Comparison of ENCODE assay signal across 1 cellular context in genomic region chr1:27099154-27099903, GRCh38.
A peak's percentile ranks its signal among the peaks of the same experiment; 100 is the strongest.
TF ChIP-seq lines count a peak whose summit lies in the region.

No MANE protein-coding gene starts in this region.

TF ChIP-seq in HepG2, 621 proteins besides CTCF, POLR2A, EP300 and RAD21 (continued from another document and continues in another):
- TF ChIP-seq, protein P1, sequence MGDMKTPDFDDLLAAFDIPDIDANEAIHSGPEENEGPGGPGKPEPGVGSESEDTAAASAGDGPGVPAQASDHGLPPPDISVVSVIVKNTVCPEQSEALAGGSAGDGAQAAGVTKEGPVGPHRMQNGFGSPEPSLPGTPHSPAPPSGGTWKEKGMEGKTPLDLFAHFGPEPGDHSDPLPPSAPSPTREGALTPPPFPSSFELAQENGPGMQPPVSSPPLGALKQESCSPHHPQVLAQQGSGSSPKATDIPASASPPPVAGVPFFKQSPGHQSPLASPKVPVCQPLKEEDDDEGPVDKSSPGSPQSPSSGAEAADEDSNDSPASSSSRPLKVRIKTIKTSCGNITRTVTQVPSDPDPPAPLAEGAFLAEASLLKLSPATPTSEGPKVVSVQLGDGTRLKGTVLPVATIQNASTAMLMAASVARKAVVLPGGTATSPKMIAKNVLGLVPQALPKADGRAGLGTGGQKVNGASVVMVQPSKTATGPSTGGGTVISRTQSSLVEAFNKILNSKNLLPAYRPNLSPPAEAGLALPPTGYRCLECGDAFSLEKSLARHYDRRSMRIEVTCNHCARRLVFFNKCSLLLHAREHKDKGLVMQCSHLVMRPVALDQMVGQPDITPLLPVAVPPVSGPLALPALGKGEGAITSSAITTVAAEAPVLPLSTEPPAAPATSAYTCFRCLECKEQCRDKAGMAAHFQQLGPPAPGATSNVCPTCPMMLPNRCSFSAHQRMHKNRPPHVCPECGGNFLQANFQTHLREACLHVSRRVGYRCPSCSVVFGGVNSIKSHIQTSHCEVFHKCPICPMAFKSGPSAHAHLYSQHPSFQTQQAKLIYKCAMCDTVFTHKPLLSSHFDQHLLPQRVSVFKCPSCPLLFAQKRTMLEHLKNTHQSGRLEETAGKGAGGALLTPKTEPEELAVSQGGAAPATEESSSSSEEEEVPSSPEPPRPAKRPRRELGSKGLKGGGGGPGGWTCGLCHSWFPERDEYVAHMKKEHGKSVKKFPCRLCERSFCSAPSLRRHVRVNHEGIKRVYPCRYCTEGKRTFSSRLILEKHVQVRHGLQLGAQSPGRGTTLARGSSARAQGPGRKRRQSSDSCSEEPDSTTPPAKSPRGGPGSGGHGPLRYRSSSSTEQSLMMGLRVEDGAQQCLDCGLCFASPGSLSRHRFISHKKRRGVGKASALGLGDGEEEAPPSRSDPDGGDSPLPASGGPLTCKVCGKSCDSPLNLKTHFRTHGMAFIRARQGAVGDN (CRISPR knock-in tag; IDR thresholded peaks at IDR 0.05): peak; percentile 62
- TF ChIP-seq ZNF660 (CRISPR knock-in tag; IDR thresholded peaks at IDR 0.05; ENCODE audit: borderline replicate concordance, low read depth) (no peak), NCOR1 (IDR thresholded peaks at IDR 0.05; ENCODE audit: borderline replicate concordance, low read length) (no peak), ZNF335 (CRISPR knock-in tag; IDR thresholded peaks at IDR 0.05) (no peak), DMTF1 (CRISPR knock-in tag; IDR thresholded peaks at IDR 0.05) (no peak), ZBTB46 (CRISPR knock-in tag; IDR thresholded peaks at IDR 0.05; ENCODE audit: borderline replicate concordance) (no peak), ZNF121 (CRISPR knock-in tag; IDR thresholded peaks at IDR 0.05) (no peak), SMAD3 (CRISPR knock-in tag; IDR thresholded peaks at IDR 0.05) (no peak), HNF4A (CRISPR knock-in tag; IDR thresholded peaks at IDR 0.05) (no peak; the same call in 1 of the 2 replicates), NFIB (CRISPR knock-in tag; IDR thresholded peaks at IDR 0.05; ENCODE audit: borderline replicate concordance) (no peak), SNRNP70 (IDR thresholded peaks at IDR 0.05; ENCODE audit: low read depth, low read length) (no peak), CC2D1A (CRISPR knock-in tag; IDR thresholded peaks at IDR 0.05) (no peak), FOXP4 (CRISPR knock-in tag; IDR thresholded peaks at IDR 0.05) (peak; percentile 29; the same call in 1 of the 2 replicates), ELF3 (CRISPR knock-in tag; IDR thresholded peaks at IDR 0.05) (no peak), ZNF703 (CRISPR knock-in tag; IDR thresholded peaks at IDR 0.05; ENCODE audit: borderline replicate concordance) (no peak), MYC (CRISPR knock-in tag; IDR thresholded peaks at IDR 0.05; ENCODE audit: borderline replicate concordance) (no peak), ZSCAN29 (CRISPR knock-in tag; conservative IDR thresholded peaks at IDR 0.05) (no peak), ZNF775 (CRISPR knock-in tag; IDR thresholded peaks at IDR 0.05; ENCODE audit: borderline replicate concordance) (no peak), ZNF160 (CRISPR knock-in tag; IDR thresholded peaks at IDR 0.05) (no peak), PBX2 (CRISPR knock-in tag; IDR thresholded peaks at IDR 0.05) (no peak)
- TF ChIP-seq, protein P2, sequence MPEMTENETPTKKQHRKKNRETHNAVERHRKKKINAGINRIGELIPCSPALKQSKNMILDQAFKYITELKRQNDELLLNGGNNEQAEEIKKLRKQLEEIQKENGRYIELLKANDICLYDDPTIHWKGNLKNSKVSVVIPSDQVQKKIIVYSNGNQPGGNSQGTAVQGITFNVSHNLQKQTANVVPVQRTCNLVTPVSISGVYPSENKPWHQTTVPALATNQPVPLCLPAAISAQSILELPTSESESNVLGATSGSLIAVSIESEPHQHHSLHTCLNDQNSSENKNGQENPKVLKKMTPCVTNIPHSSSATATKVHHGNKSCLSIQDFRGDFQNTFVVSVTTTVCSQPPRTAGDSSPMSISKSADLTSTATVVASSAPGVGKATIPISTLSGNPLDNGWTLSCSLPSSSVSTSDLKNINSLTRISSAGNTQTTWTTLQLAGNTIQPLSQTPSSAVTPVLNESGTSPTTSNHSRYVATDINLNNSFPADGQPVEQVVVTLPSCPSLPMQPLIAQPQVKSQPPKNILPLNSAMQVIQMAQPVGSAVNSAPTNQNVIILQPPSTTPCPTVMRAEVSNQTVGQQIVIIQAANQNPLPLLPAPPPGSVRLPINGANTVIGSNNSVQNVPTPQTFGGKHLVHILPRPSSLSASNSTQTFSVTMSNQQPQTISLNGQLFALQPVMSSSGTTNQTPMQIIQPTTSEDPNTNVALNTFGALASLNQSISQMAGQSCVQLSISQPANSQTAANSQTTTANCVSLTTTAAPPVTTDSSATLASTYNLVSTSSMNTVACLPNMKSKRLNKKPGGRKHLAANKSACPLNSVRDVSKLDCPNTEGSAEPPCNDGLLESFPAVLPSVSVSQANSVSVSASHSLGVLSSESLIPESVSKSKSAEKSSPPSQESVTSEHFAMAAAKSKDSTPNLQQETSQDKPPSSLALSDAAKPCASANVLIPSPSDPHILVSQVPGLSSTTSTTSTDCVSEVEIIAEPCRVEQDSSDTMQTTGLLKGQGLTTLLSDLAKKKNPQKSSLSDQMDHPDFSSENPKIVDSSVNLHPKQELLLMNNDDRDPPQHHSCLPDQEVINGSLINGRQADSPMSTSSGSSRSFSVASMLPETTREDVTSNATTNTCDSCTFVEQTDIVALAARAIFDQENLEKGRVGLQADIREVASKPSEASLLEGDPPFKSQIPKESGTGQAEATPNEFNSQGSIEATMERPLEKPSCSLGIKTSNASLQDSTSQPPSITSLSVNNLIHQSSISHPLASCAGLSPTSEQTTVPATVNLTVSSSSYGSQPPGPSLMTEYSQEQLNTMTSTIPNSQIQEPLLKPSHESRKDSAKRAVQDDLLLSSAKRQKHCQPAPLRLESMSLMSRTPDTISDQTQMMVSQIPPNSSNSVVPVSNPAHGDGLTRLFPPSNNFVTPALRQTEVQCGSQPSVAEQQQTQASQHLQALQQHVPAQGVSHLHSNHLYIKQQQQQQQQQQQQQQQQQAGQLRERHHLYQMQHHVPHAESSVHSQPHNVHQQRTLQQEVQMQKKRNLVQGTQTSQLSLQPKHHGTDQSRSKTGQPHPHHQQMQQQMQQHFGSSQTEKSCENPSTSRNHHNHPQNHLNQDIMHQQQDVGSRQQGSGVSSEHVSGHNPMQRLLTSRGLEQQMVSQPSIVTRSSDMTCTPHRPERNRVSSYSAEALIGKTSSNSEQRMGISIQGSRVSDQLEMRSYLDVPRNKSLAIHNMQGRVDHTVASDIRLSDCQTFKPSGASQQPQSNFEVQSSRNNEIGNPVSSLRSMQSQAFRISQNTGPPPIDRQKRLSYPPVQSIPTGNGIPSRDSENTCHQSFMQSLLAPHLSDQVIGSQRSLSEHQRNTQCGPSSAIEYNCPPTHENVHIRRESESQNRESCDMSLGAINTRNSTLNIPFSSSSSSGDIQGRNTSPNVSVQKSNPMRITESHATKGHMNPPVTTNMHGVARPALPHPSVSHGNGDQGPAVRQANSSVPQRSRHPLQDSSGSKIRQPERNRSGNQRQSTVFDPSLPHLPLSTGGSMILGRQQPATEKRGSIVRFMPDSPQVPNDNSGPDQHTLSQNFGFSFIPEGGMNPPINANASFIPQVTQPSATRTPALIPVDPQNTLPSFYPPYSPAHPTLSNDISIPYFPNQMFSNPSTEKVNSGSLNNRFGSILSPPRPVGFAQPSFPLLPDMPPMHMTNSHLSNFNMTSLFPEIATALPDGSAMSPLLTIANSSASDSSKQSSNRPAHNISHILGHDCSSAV (CRISPR knock-in tag; IDR thresholded peaks at IDR 0.05; ENCODE audit: borderline replicate concordance): no peak
- TF ChIP-seq, protein P3, sequence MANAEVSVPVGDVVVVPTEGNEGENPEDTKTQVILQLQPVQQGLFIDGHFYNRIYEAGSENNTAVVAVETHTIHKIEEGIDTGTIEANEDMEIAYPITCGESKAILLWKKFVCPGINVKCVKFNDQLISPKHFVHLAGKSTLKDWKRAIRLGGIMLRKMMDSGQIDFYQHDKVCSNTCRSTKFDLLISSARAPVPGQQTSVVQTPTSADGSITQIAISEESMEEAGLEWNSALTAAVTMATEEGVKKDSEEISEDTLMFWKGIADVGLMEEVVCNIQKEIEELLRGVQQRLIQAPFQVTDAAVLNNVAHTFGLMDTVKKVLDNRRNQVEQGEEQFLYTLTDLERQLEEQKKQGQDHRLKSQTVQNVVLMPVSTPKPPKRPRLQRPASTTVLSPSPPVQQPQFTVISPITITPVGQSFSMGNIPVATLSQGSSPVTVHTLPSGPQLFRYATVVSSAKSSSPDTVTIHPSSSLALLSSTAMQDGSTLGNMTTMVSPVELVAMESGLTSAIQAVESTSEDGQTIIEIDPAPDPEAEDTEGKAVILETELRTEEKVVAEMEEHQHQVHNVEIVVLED (CRISPR knock-in tag; IDR thresholded peaks at IDR 0.05; ENCODE audit: borderline replicate concordance): no peak
